11 cellular contexts compared by ENCODE assay signal in the genomic region with DNA sequence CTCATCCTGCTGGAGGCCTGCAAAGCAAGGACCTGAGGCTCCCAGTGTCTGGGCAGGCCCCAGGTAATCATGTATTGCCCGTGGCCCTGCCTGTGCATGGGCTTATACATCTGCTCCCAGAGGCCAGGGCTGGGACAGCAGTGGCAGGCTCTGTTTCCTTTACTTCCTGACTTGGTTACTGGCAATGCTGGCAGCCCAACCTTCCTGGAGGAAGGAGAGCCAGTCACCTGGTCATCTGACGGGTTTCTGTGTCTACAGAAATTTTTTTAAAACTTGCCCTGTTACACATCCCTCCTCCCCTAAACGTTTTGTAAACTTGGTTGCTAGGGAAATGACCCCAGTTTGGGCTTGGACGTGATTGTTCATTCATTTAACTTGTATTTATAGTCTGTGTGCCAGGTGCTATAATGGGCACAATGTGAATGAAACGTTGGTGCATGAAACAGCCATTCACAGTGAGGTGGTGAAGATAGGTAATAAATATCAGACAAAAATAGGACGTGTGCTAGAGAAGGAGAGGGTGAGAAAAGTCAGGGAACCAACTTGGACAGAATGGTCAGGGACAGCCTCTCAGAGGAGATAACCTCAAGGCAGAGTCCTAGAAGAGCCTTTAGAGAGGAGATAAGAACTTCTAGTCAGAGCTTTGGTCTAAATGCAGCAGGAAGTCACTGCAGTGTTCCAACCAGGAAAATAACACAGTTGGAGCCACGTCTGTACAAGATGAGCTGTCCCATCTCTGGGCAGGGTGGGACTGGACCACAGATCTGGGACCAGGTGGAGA. TPM values are rescaled to one million over a fixed set of nuclear protein-coding genes. Genes with fewer than 3 reads are reported as not detected.
A peak's percentile ranks its signal among the peaks of the same experiment; 100 is the strongest.
DNase-seq lines count a peak whose midpoint lies in the region; ATAC-seq and TF ChIP-seq lines count a peak whose summit lies in the region.
"Had no signal": no experiment of that assay in that cellular context is flagged by ENCODE, and none has a peak within 500 bp of the region (broad histone marks: within the 10 kb centered on the region; RNA-seq: fewer than 3 reads in every experiment).

No MANE protein-coding gene starts in this region.

- H3K4me1 ChIP-seq in CD4-positive, CD25-positive, alpha-beta regulatory T cell (ENCODE audit: control insufficient read depth, insufficient read depth, low read length, poor library complexity, severe bottlenecking): peaks cover 96% of the 10 kb centered on the region
- peaks cover 0 to 36% (median 27%) of the 10 kb centered on the region in 4 donors for H3K4me1 ChIP-seq in Peyer's patch

- peak overlapping the region; percentile 67 for H3K4me3 ChIP-seq in CD4-positive, CD25-positive, alpha-beta regulatory T cell (ENCODE audit: low read depth, low read length)
- H3K4me3 ChIP-seq in Peyer's patch: no peak overlapping the region
- H3K4me3 ChIP-seq: SK-N-MC had no signal

- peaks cover 13 to 98% (median 69%) of the 10 kb centered on the region in 4 donors for H3K4me1 Mint-ChIP-seq in CD4-positive, CD25-positive, alpha-beta regulatory T cell
- H3K4me1 Mint-ChIP-seq in central memory CD8-positive, alpha-beta T cell: peaks cover 88% of the 10 kb centered on the region
- peaks cover 65 to 93% (median 88%) of the 10 kb centered on the region in 4 donors for H3K4me1 Mint-ChIP-seq in naive thymus-derived CD8-positive, alpha-beta T cell

- H3K4me3 Mint-ChIP-seq in CD4-positive, CD25-positive, alpha-beta regulatory T cell: peak overlapping the region; percentile 79 to 85 (median 84)
- peak overlapping the region; percentile 73 for H3K4me3 Mint-ChIP-seq in central memory CD8-positive, alpha-beta T cell
- peak overlapping the region; percentile 68 to 88 (median 80) for H3K4me3 Mint-ChIP-seq in naive thymus-derived CD8-positive, alpha-beta T cell

- peaks cover 37% of the 10 kb centered on the region for H3K36me3 Mint-ChIP-seq in CD4-positive, CD25-positive, alpha-beta regulatory T cell
- peaks cover 20% of the 10 kb centered on the region for H3K36me3 Mint-ChIP-seq in central memory CD8-positive, alpha-beta T cell (ENCODE audit: insufficient read depth)
- peaks cover 0 to 44% (median 19%) of the 10 kb centered on the region in 3 donors for H3K36me3 Mint-ChIP-seq in naive thymus-derived CD8-positive, alpha-beta T cell

- no peaks in the 10 kb centered on the region for H3K27me3 ChIP-seq in CD4-positive, CD25-positive, alpha-beta regulatory T cell (ENCODE audit: control insufficient read depth, insufficient read depth, low read length)
- no peaks in the 10 kb centered on the region for H3K27me3 ChIP-seq in Peyer's patch

- H3K27ac Mint-ChIP-seq in CD4-positive, CD25-positive, alpha-beta regulatory T cell: peak overlapping the region; percentile 96 to 98 (median 98)
- H3K27ac Mint-ChIP-seq in central memory CD8-positive, alpha-beta T cell (ENCODE audit: low read depth): peak overlapping the region; percentile 91
- peak overlapping the region; percentile 84 to 98 (median 95) for H3K27ac Mint-ChIP-seq in naive thymus-derived CD8-positive, alpha-beta T cell

- no peaks in the 10 kb centered on the region for H3K9me3 Mint-ChIP-seq in CD4-positive, CD25-positive, alpha-beta regulatory T cell
- H3K9me3 Mint-ChIP-seq in central memory CD8-positive, alpha-beta T cell: no peaks in the 10 kb centered on the region
- H3K9me3 Mint-ChIP-seq in naive thymus-derived CD8-positive, alpha-beta T cell: no peaks in the 10 kb centered on the region

- H3K27me3 Mint-ChIP-seq in CD4-positive, CD25-positive, alpha-beta regulatory T cell: no peaks in the 10 kb centered on the region
- no peaks in the 10 kb centered on the region for H3K27me3 Mint-ChIP-seq in central memory CD8-positive, alpha-beta T cell
- no peaks in the 10 kb centered on the region for H3K27me3 Mint-ChIP-seq in naive thymus-derived CD8-positive, alpha-beta T cell

- peak in 1 of 3 donors; percentile 47 for DNase-seq in CD4-positive, CD25-positive, alpha-beta regulatory T cell
- DNase-seq in Peyer's patch (no peak), NCI-H2171 treated with DMSO at 0.1 percent for 48 hours (lab: John Stamatoyannopoulos, UW) (no peak), amniotic stem cell (lab: John Stamatoyannopoulos, UW) (no peak)
- no peak for DNase-seq in central memory CD8-positive, alpha-beta T cell (ENCODE audit: low spot score in 2 of 2)
- no peak for DNase-seq in naive thymus-derived CD8-positive, alpha-beta T cell
- DNase-seq: COR-L47, islet precursor cell had no signal

- H3K36me3 ChIP-seq in CD4-positive, CD25-positive, alpha-beta regulatory T cell (ENCODE audit: control insufficient read depth, insufficient read depth, low read length): peaks cover 29% of the 10 kb centered on the region
- peaks cover 0 to 52% (median 0%) of the 10 kb centered on the region in 3 donors for H3K36me3 ChIP-seq in Peyer's patch

- no peak for TF ChIP-seq POLR2A in Peyer's patch (IDR thresholded peaks at IDR 0.05)

- POLR2A ChIA-PET in naive thymus-derived CD8-positive, alpha-beta T cell (lab: Charles Lee): interaction anchor here (0.9 to 6.0 kb wide), 7 partner anchors 11 to 186 kb away, joined by 3 to 97 read pairs (median 7); a partner anchor contains a TSS

- ATAC-seq in CD4-positive, CD25-positive, alpha-beta regulatory T cell (ENCODE audit: low read depth in 2 of 2): no peak
- no peak for ATAC-seq in central memory CD8-positive, alpha-beta T cell (replicated peaks; ENCODE audit: extremely low read depth, poor library complexity, severe bottlenecking)
- no peak for ATAC-seq in naive thymus-derived CD8-positive, alpha-beta T cell
- ATAC-seq in GM19035 (IDR thresholded peaks at IDR 0.05; ENCODE audit: unreplicated experiment): no peak
- no peak for ATAC-seq in HG03565 (IDR thresholded peaks at IDR 0.05; ENCODE audit: unreplicated experiment)

- no peaks in the 10 kb centered on the region for H3K9me3 ChIP-seq in CD4-positive, CD25-positive, alpha-beta regulatory T cell (ENCODE audit: control insufficient read depth in 2 of 2, low read length in 2 of 2)
- H3K9me3 ChIP-seq in Peyer's patch: no peaks in the 10 kb centered on the region

- no peak for TF ChIP-seq CTCF in Peyer's patch (IDR thresholded peaks at IDR 0.05)

- H3K27ac ChIP-seq in CD4-positive, CD25-positive, alpha-beta regulatory T cell (ENCODE audit: insufficient read depth, low read length, poor library complexity, severe bottlenecking): peak overlapping the region; percentile 88
- H3K27ac ChIP-seq in Peyer's patch: peak overlapping the region in 3 of 4 donors; percentile 45 to 61 (median 56)
- H3K27ac ChIP-seq: SK-N-MC had no signal

RNA-seq across cellular contexts. Expression of a gene that starts 14.1 kb away (rescaled TPM):
- total RNA-seq in CD4-positive, CD25-positive, alpha-beta regulatory T cell: 47.0 TPM
- 100 to 1,000 TPM; 133 to 165 (median 139) TPM for polyA plus RNA-seq in CD4-positive, CD25-positive, alpha-beta regulatory T cell
- total RNA-seq in Peyer's patch: 100 to 1,000 TPM in 1 of 4 donors, 10 to 100 TPM in 3; 22.3 to 118 (median 83.2) TPM
- 10 to 100 TPM; 37.4 to 39.7 TPM for total RNA-seq in naive thymus-derived CD8-positive, alpha-beta T cell
- polyA plus RNA-seq in naive thymus-derived CD8-positive, alpha-beta T cell: 10 to 100 TPM; 84.5 to 95.7 (median 85.3) TPM

RNA-seq across cellular contexts. Expression of a gene that starts 21.7 kb away (rescaled TPM):
- total RNA-seq in CD4-positive, CD25-positive, alpha-beta regulatory T cell: 3.0 TPM
- under 1 TPM in 1 of 4 donors, not detected in 3; 0.29 TPM for polyA plus RNA-seq in CD4-positive, CD25-positive, alpha-beta regulatory T cell
- total RNA-seq in Peyer's patch: 1 to 10 TPM in 1 of 4 donors, under 1 TPM in 2, not detected in 1; 0.54 to 2.5 (median 0.57) TPM
- 1 to 10 TPM; 2.9 to 5.0 TPM for total RNA-seq in naive thymus-derived CD8-positive, alpha-beta T cell
- polyA plus RNA-seq in naive thymus-derived CD8-positive, alpha-beta T cell: under 1 TPM in 1 of 3 donors, not detected in 2; 0.09 TPM
